ENCODE assay signal across 8 cellular contexts in genomic region chr2:101253013-101253712, GRCh38. TPM values are rescaled to one million over a fixed set of nuclear protein-coding genes. Genes with fewer than 3 reads are reported as not detected.
DNase-seq lines count a peak whose midpoint lies in the region; ATAC-seq and TF ChIP-seq lines count a peak whose summit lies in the region.

No MANE protein-coding gene starts in this region.

- CTCF ChIA-PET in Caco-2 (lab: Charles Lee), result interaction anchor here (0.5 to 2.3 kb wide), 12 partner anchors 9 to 501 kb away, joined by 3 to 25 read pairs (median 4); no protein-coding TSS in a partner anchor

- H3K4me3 ChIP-seq in Caco-2 (ENCODE audit: low read depth, low read length) (peak overlapping the region; percentile 66), heart right ventricle (peak overlapping the region; percentile 71 to 100 (median 95)), rectal smooth muscle tissue (ENCODE audit: low read length) (peak overlapping the region; percentile 69), vagina (peak overlapping the region; percentile 76 to 87)

- H3K9me3 ChIP-seq in Caco-2 (no peaks in the 10 kb centered on the region), heart right ventricle (no peaks in the 10 kb centered on the region), vagina (no peaks in the 10 kb centered on the region)

- intact Hi-C loops in Caco-2 (cut with micrococcal nuclease; ENCODE audit: unreplicated experiment), result loop anchor here (2.0 kb wide), 2 partner anchors 46 to 240 kb away; no protein-coding TSS in a partner anchor
- intact Hi-C loops in heart right ventricle (cut with DNase I), result loop anchor here in 2 of 10 donors (5.0 to 10.0 kb wide), 3 partner anchors 52 to 241 kb away; partner anchors contain the start of genes RNF149 (in 1 of the 2) and TBC1D8 (in 1 of the 2)
- intact Hi-C loops in vagina (cut with DNase I), result loop anchor here (10.0 kb wide), 1 partner anchor 52 kb away; the partner anchor contains the start of gene RNF149

- DNase-seq in Caco-2, result peak; percentile 61 to 72
- DNase-seq in HK-2 (ENCODE audit: unreplicated experiment), result peak; percentile 74
- peak; percentile 7 for DNase-seq in SHP77 treated with DMSO at 0.1 percent for 48 hours (lab: John Stamatoyannopoulos, UW)
- peak; percentile 50 to 60 for DNase-seq in heart right ventricle
- peak; percentile 88 to 89 for DNase-seq in vagina (ENCODE audit: extremely low spot score in 2 of 2)

- H3K27me3 Mint-ChIP-seq in Caco-2 (ENCODE audit: insufficient read depth, unreplicated experiment), result no peaks in the 10 kb centered on the region
- no peaks in the 10 kb centered on the region for H3K27me3 Mint-ChIP-seq in activated naive CD4-positive, alpha-beta T cell treated with anti-CD3 and anti-CD28 coated beads, Interleukin-2, amount 50 U/mL, for 24 hours

- peaks cover 14% of the 10 kb centered on the region for H3K9me3 Mint-ChIP-seq in Caco-2 (ENCODE audit: unreplicated experiment)
- no peaks in the 10 kb centered on the region for H3K9me3 Mint-ChIP-seq in activated naive CD4-positive, alpha-beta T cell treated with anti-CD3 and anti-CD28 coated beads, Interleukin-2, amount 50 U/mL, for 24 hours

- TF ChIP-seq CTCF in Caco-2 (IDR thresholded peaks at IDR 0.05; ENCODE audit: insufficient read depth in 1 of 2, low read depth in 1 of 2, low read length in 1 of 2, severe bottlenecking in 1 of 2, unreplicated experiment in 1 of 2) (no peak), heart right ventricle (IDR thresholded peaks at IDR 0.05) (no peak), vagina (IDR thresholded peaks at IDR 0.05) (no peak)

- WGBS in heart right ventricle, 2 donors, result 0% methylated on average over 65 of the region's 65 CpGs

- ATAC-seq in GM19467 (IDR thresholded peaks at IDR 0.05; ENCODE audit: unreplicated experiment), result peak; percentile 51
- ATAC-seq in heart right ventricle, result peak; percentile 31 to 77 (median 56)

- TF ChIP-seq POLR2A in vagina (IDR thresholded peaks at IDR 0.05), result no peak

- H3K27ac ChIP-seq in heart right ventricle (peak overlapping the region; percentile 64 to 99 (median 97)), rectal smooth muscle tissue (ENCODE audit: low read depth, low read length) (peak overlapping the region; percentile 80), vagina (peak overlapping the region; percentile 89)

- no TSS peak for BruUV-seq in Caco-2 (replicated peaks; lab: Mats Ljungman, UMichigan)

- POLR2A ChIA-PET in Caco-2 (lab: Charles Lee), result interaction anchor here (0.6 to 1.7 kb wide), 5 partner anchors 12 to 251 kb away, joined by 3 to 9 read pairs (median 3); partner anchors contain the start of gene RNF149

- peaks cover 40% of the 10 kb centered on the region for H3K4me1 Mint-ChIP-seq in Caco-2 (ENCODE audit: low read depth, unreplicated experiment)
- peaks cover 48% of the 10 kb centered on the region for H3K4me1 Mint-ChIP-seq in activated naive CD4-positive, alpha-beta T cell treated with anti-CD3 and anti-CD28 coated beads, Interleukin-2, amount 50 U/mL, for 24 hours

- peak overlapping the region; percentile 94 for H3K4me3 Mint-ChIP-seq in Caco-2 (ENCODE audit: unreplicated experiment)
- H3K4me3 Mint-ChIP-seq in activated naive CD4-positive, alpha-beta T cell treated with anti-CD3 and anti-CD28 coated beads, Interleukin-2, amount 50 U/mL, for 24 hours, result peak overlapping the region; percentile 97

- H3K36me3 ChIP-seq in Caco-2 (ENCODE audit: control insufficient read depth, insufficient read depth, low read length) (peaks cover 1% of the 10 kb centered on the region; the same call in 1 of the 2 replicates), heart right ventricle (peaks cover 0 to 14% (median under 1%) of the 10 kb centered on the region in 9 donors), rectal smooth muscle tissue (ENCODE audit: control insufficient read depth, insufficient read depth, low read length) (no peaks in the 10 kb centered on the region), vagina (no peaks in the 10 kb centered on the region)

- H3K4me1 ChIP-seq in Caco-2 (peaks cover 24% of the 10 kb centered on the region), heart right ventricle (peaks cover 2 to 42% (median 38%) of the 10 kb centered on the region in 9 donors), rectal smooth muscle tissue (ENCODE audit: control insufficient read depth, insufficient read depth, low read length) (peaks cover 12% of the 10 kb centered on the region), vagina (peaks cover 30% of the 10 kb centered on the region)

- no peaks in the 10 kb centered on the region for H3K27me3 ChIP-seq in Caco-2 (replicated peaks; ENCODE audit: control insufficient read depth, insufficient read depth, low read length)
- no peaks in the 10 kb centered on the region for H3K27me3 ChIP-seq in heart right ventricle
- H3K27me3 ChIP-seq in rectal smooth muscle tissue (ENCODE audit: control insufficient read depth, insufficient read depth, low read length), result no peaks in the 10 kb centered on the region
- H3K27me3 ChIP-seq in vagina, result no peaks in the 10 kb centered on the region

- H3K27ac Mint-ChIP-seq in Caco-2 (ENCODE audit: unreplicated experiment), result peak overlapping the region; percentile 83
- H3K27ac Mint-ChIP-seq in activated naive CD4-positive, alpha-beta T cell treated with anti-CD3 and anti-CD28 coated beads, Interleukin-2, amount 50 U/mL, for 24 hours, result peak overlapping the region; percentile 96

- H3K36me3 Mint-ChIP-seq in Caco-2 (ENCODE audit: insufficient read depth, unreplicated experiment), result peaks cover 53% of the 10 kb centered on the region
- H3K36me3 Mint-ChIP-seq in activated naive CD4-positive, alpha-beta T cell treated with anti-CD3 and anti-CD28 coated beads, Interleukin-2, amount 50 U/mL, for 24 hours, result peaks cover 8% of the 10 kb centered on the region

- peak overlapping the region; percentile 76 for H3K9ac ChIP-seq in rectal smooth muscle tissue (ENCODE audit: low read length)

RNA-seq across cellular contexts. Expression of gene CNOT11, which starts 0.5 kb away (rescaled TPM):
- total RNA-seq in Caco-2 (2022) (110 and 120 TPM in 2 replicates), heart right ventricle (10 to 100 TPM; 37.8 to 77.1 (median 45.8) TPM), vagina (20.1 TPM)
- 10 to 100 TPM; 14.5 to 20.7 TPM for polyA plus RNA-seq in heart right ventricle

RNA-seq across cellular contexts. Expression of gene RNF149, which starts 55.3 kb away (rescaled TPM):
- total RNA-seq in Caco-2 (2022), result 96.8 and 101 TPM in 2 replicates
- total RNA-seq in heart right ventricle, result 10 to 100 TPM; 11.0 to 25.5 (median 12.5) TPM
- polyA plus RNA-seq in heart right ventricle, result 10 to 100 TPM; 11.8 to 40.8 TPM
- 89.4 TPM for total RNA-seq in vagina

Comparison
In these comparisons a context has a peak if more than half of its experiments do, and no peak if none do; other contexts are left out.
1. Peak in every context shown above with its lines: DNase-seq, ATAC-seq, H3K4me3 ChIP-seq and H3K27ac ChIP-seq.
2. DNase-seq: peak in every context shown above with its lines; median percentile 88 in vagina; 74 in HK-2; 66 in Caco-2; 55 in heart right ventricle; 7 in SHP77 treated with DMSO at 0.1 percent for 48 hours.